ENCODE assay signal across 9 cellular contexts in the genomic region with DNA sequence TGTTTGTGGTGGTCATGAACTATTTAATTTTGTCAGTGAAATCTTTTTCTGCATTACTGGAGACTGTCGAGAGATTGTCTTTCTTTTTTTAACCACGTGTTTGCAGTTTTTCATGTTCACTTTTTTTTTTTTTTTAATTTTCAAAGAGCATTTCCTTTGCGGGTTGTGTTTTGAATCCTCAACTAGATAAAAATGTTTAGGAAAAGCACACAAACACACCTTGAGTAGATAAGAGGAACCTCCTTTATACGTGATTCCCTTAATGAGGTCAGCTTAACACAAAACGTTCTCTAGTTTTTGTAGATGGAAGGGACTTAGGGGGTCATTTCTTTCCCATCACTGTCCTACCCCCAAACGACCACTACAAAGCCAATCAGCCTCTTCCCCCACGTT. TPM values are rescaled to one million over a fixed set of nuclear protein-coding genes. Genes with fewer than 3 reads are reported as not detected.
DNase-seq lines count a peak whose midpoint lies in the region; ATAC-seq, FAIRE-seq and TF ChIP-seq lines count a peak whose summit lies in the region.
"Had no signal": no experiment of that assay in that cellular context is flagged by ENCODE, and none has a peak within 500 bp of the region (broad histone marks: within the 10 kb centered on the region; RNA-seq: fewer than 3 reads in every experiment).

No MANE protein-coding gene starts in this region.

- WGBS in HepG2 (ENCODE audit: low lambda C conversion rate) = 1% methylated on average over 7 of the region's 7 CpGs
- 0 to 1% methylated on average over 7 of the region's 7 CpGs for WGBS in transverse colon (ENCODE audit: low coverage in 1 of 2), 2 donors

- no peaks in the 10 kb centered on the region; a peak in 1 of 5 replicates for H3K27me3 ChIP-seq in HepG2 (ENCODE audit: control insufficient read depth in 1 of 2, insufficient read depth in 2 of 2, low read length in 2 of 2)
- H3K27me3 ChIP-seq in transverse colon = no peaks in the 10 kb centered on the region

- no peak for DNase-seq in activated T-cell treated with anti-CD3 and anti-CD28 coated beads, Interleukin-2, amount 50 U/mL, for 72 hours
- DNase-seq in activated T-cell treated with anti-CD3 and anti-CD28 coated beads, Interleukin-2, amount 50 U/mL, for 48 hours = no peak
- DNase-seq in activated naive CD8-positive, alpha-beta T cell treated with anti-CD3 and anti-CD28 coated beads, Interleukin-2, amount 50 U/mL, for 24 hours = no peak
- DNase-seq in HepG2 (ENCODE audit: low spot score) (no peak), transverse colon (no peak), NCI-H187 (lab: John Stamatoyannopoulos, UW) (no peak), GM19240 (ENCODE audit: insufficient read length, low spot score) (no peak)

- peaks cover 0 to 12% of the 10 kb centered on the region in 2 experiments; a peak in 2 of 5 replicates for H3K36me3 ChIP-seq in HepG2 (replicated peaks in 1 of 2; ENCODE audit: control insufficient read depth in 1 of 2, insufficient read depth in 2 of 2, low read length in 2 of 2)
- no peaks in the 10 kb centered on the region for H3K36me3 ChIP-seq in transverse colon

- H3K79me2 ChIP-seq in HepG2 (ENCODE audit: insufficient read depth, low read length) = peaks cover 70% of the 10 kb centered on the region

- H2AFZ ChIP-seq in HepG2 (ENCODE audit: low read length) = no peak overlapping the region

- peak overlapping the region; percentile 88 for H3K9ac ChIP-seq in HepG2 (ENCODE audit: insufficient read depth, low read depth, low read length)

- intact Hi-C loops in HepG2 (cut with micrococcal nuclease; ENCODE audit: unreplicated experiment) = loop anchor here (2.0 to 10.0 kb wide), 2 partner anchors 25 to 75 kb away; partner anchors contain the start of genes DCLRE1C and MEIG1
- intact Hi-C loops in transverse colon (cut with DNase I; ENCODE audit: low total_unique reads) = no loop called here

- no peak for FAIRE-seq in HepG2 (lab: Jason Lieb, UNC)

- H3K27ac ChIP-seq in HepG2 (ENCODE audit: extremely low read length, insufficient read depth, low read length) (peak overlapping the region; percentile 65), transverse colon (peak overlapping the region in 2 of 4 donors; percentile 97 to 99)

- TF ChIP-seq CTCF in HepG2 (CRISPR knock-in tag; IDR thresholded peaks at IDR 0.05) (no peak), transverse colon (IDR thresholded peaks at IDR 0.05) (no peak)

- H4K20me1 ChIP-seq in HepG2 (ENCODE audit: insufficient read depth, low read length) = no peaks in the 10 kb centered on the region

- H3K27ac Mint-ChIP-seq in activated T-cell treated with anti-CD3 and anti-CD28 coated beads, Interleukin-2, amount 50 U/mL, for 72 hours = peak overlapping the region; percentile 52
- peak overlapping the region; percentile 88 for H3K27ac Mint-ChIP-seq in activated naive CD8-positive, alpha-beta T cell treated with anti-CD3 and anti-CD28 coated beads, Interleukin-2, amount 50 U/mL, for 24 hours

- in situ Hi-C loops in HepG2 (cut with HindIII; ENCODE audit: extremely low pct_ligation_motif_present, low pct_unique_long_range_greater_than_20kb) = no loop called here
- in situ Hi-C loops in transverse colon (cut with MboI; ENCODE audit: low pct_ligation_motif_present in 1 of 4, low pct_unique_long_range_greater_than_20kb in 1 of 4, low sequenced_read_pairs in 3 of 4) = no loop called here

- no peak for TF ChIP-seq RAD21 in HepG2 (CRISPR knock-in tag; IDR thresholded peaks at IDR 0.05)

- TF ChIP-seq EP300 in HepG2 (IDR thresholded peaks at IDR 0.05; ENCODE audit: low read depth in 2 of 2, low read length in 2 of 2) (no peak), HepG2 (CRISPR knock-in tag; IDR thresholded peaks at IDR 0.05; ENCODE audit: borderline replicate concordance) (no peak), transverse colon (IDR thresholded peaks at IDR 0.05; ENCODE audit: low read depth) (no peak)

- no peaks in the 10 kb centered on the region for H3K9me3 ChIP-seq in HepG2 (ENCODE audit: low read length)
- H3K9me3 ChIP-seq in transverse colon = no peaks in the 10 kb centered on the region

- TF ChIP-seq POLR2A in HepG2 (IDR thresholded peaks at IDR 0.05; ENCODE audit: insufficient read depth in 1 of 2, low read depth in 2 of 2, low read length in 2 of 2) = no peak
- TF ChIP-seq POLR2A in transverse colon (IDR thresholded peaks at IDR 0.05) = no peak

- POLR2A ChIA-PET in HepG2 (lab: Yijun Ruan, JAX) = interaction anchor here (0.7 to 3.0 kb wide), 4 partner anchors 37 to 80 kb away, joined by 3 to 54 read pairs (median 12); partner anchors contain the start of genes CDNF, DCLRE1C, HSPA14 and MEIG1

- H3K4me3 Mint-ChIP-seq in activated T-cell treated with anti-CD3 and anti-CD28 coated beads, Interleukin-2, amount 50 U/mL, for 72 hours = peak overlapping the region; percentile 95 to 96
- H3K4me3 Mint-ChIP-seq in activated naive CD8-positive, alpha-beta T cell treated with anti-CD3 and anti-CD28 coated beads, Interleukin-2, amount 50 U/mL, for 24 hours = peak overlapping the region; percentile 94

- H3K4me1 Mint-ChIP-seq in activated T-cell treated with anti-CD3 and anti-CD28 coated beads, Interleukin-2, amount 50 U/mL, for 72 hours (ENCODE audit: low read depth) = peaks cover 48% of the 10 kb centered on the region
- H3K4me1 Mint-ChIP-seq in activated naive CD8-positive, alpha-beta T cell treated with anti-CD3 and anti-CD28 coated beads, Interleukin-2, amount 50 U/mL, for 24 hours = peaks cover 35% of the 10 kb centered on the region

- peaks cover 38% of the 10 kb centered on the region for H3K4me1 ChIP-seq in HepG2 (ENCODE audit: insufficient read depth, low read length)
- H3K4me1 ChIP-seq in transverse colon = peaks cover 6 to 20% (median 10%) of the 10 kb centered on the region in 4 donors

- H3K4me3 ChIP-seq in HepG2 (replicated peaks in 1 of 3; ENCODE audit: insufficient read depth in 1 of 3, low read depth in 2 of 3, low read length in 3 of 3) (peak overlapping the region; percentile 76 to 98 (median 91)), transverse colon (peak overlapping the region in 3 of 4 donors; percentile 70 to 98 (median 73))

- CTCF ChIA-PET in HepG2 (lab: Yijun Ruan, JAX; ENCODE audit: low intra/inter-chr PET ratio, low total read pairs) = no interaction called here

- no TSS peak for BruUV-seq in HepG2 (replicated peaks; lab: Mats Ljungman, UMichigan)

- no peak for ATAC-seq in activated T-cell treated with anti-CD3 and anti-CD28 coated beads, Interleukin-2, amount 50 U/mL, for 72 hours (replicated peaks in 1 of 2)
- no peak for ATAC-seq in activated naive CD8-positive, alpha-beta T cell treated with anti-CD3 and anti-CD28 coated beads, Interleukin-2, amount 50 U/mL, for 24 hours
- no peak for ATAC-seq in HepG2
- no peak for ATAC-seq in HG02885 (IDR thresholded peaks at IDR 0.05; ENCODE audit: poor library complexity, unreplicated experiment)

- H3K9me3 Mint-ChIP-seq in activated T-cell treated with anti-CD3 and anti-CD28 coated beads, Interleukin-2, amount 50 U/mL, for 72 hours = no peaks in the 10 kb centered on the region
- no peaks in the 10 kb centered on the region for H3K9me3 Mint-ChIP-seq in activated naive CD8-positive, alpha-beta T cell treated with anti-CD3 and anti-CD28 coated beads, Interleukin-2, amount 50 U/mL, for 24 hours

- peaks cover 6 to 9% of the 10 kb centered on the region in 2 donors for H3K36me3 Mint-ChIP-seq in activated T-cell treated with anti-CD3 and anti-CD28 coated beads, Interleukin-2, amount 50 U/mL, for 72 hours (ENCODE audit: insufficient read depth in 2 of 2)
- peaks cover 30% of the 10 kb centered on the region for H3K36me3 Mint-ChIP-seq in activated naive CD8-positive, alpha-beta T cell treated with anti-CD3 and anti-CD28 coated beads, Interleukin-2, amount 50 U/mL, for 24 hours (ENCODE audit: low read depth)

- H3K4me2 ChIP-seq in HepG2 (ENCODE audit: low read depth, low read length) = peak overlapping the region; percentile 77

- H3K27me3 Mint-ChIP-seq in activated T-cell treated with anti-CD3 and anti-CD28 coated beads, Interleukin-2, amount 50 U/mL, for 72 hours (ENCODE audit: low read depth) = no peaks in the 10 kb centered on the region
- no peaks in the 10 kb centered on the region for H3K27me3 Mint-ChIP-seq in activated naive CD8-positive, alpha-beta T cell treated with anti-CD3 and anti-CD28 coated beads, Interleukin-2, amount 50 U/mL, for 24 hours

RNA-seq across cellular contexts. Expression of gene SUV39H2, which starts 1.1 kb away (rescaled TPM):
- total RNA-seq in activated T-cell treated with anti-CD3 and anti-CD28 coated beads, Interleukin-2, amount 50 U/mL, for 72 hours = 10 to 100 TPM; 16.9 to 18.5 TPM
- 44.3 and 68.8 TPM in 2 replicates for total RNA-seq in HepG2 (2016; rRNA removed; fragmentation: Illumina TruSeq; extraction: Trizol)
- 20.7 and 23.6 TPM in 2 replicates for total RNA-seq in HepG2 (2016; cell fraction: cytosol; rRNA removed; fragmentation: Illumina TruSeq; extraction: Trizol; ENCODE audit: low read depth)
- total RNA-seq in HepG2 (2016; cell fraction: insoluble cytoplasmic fraction; rRNA removed; fragmentation: Illumina TruSeq; extraction: Trizol) = 42.7 and 64.8 TPM in 2 replicates
- total RNA-seq in HepG2 (2016; cell fraction: membrane; rRNA removed; fragmentation: Illumina TruSeq; extraction: Trizol) = 49.3 and 50.1 TPM in 2 replicates
- total RNA-seq in HepG2 (2016; cell fraction: nucleus; rRNA removed; fragmentation: Illumina TruSeq; extraction: Trizol) = 30.7 and 31.3 TPM in 2 replicates
- polyA plus RNA-seq in HepG2 (2011; rRNA removed) = 5.9 and 9.0 TPM in 2 replicates
- 3.1 and 5.2 TPM in 2 replicates for polyA plus RNA-seq in HepG2 (2011; cell fraction: cytosol; rRNA removed)
- polyA plus RNA-seq in HepG2 (2011; cell fraction: nucleus; rRNA removed) = 4.5 and 5.0 TPM in 2 replicates
- 12.7 and 17.6 TPM in 2 replicates for polyA plus RNA-seq in HepG2 (2012)
- polyA plus RNA-seq in HepG2 (2016; cell fraction: cytosol; fragmentation: Illumina TruSeq; extraction: Trizol; ENCODE audit: low read depth) = 13.6 and 17.0 TPM in 2 replicates
- 54.6 and 59.6 TPM in 2 replicates for polyA plus RNA-seq in HepG2 (2016; cell fraction: insoluble cytoplasmic fraction; fragmentation: Illumina TruSeq; extraction: Trizol; ENCODE audit: low read depth)
- 29.4 and 34.4 TPM in 2 replicates for polyA plus RNA-seq in HepG2 (2016; cell fraction: membrane; fragmentation: Illumina TruSeq; extraction: Trizol; ENCODE audit: low read depth)
- 25.2 and 27.2 TPM in 2 replicates for polyA plus RNA-seq in HepG2 (2016; cell fraction: nucleus; fragmentation: Illumina TruSeq; extraction: Trizol; ENCODE audit: insufficient read depth, low read depth)
- polyA minus RNA-seq in HepG2 (2011; rRNA and poly(A)+ RNA removed; ENCODE audit: low replicate concordance) = 14.8 and 22.1 TPM in 2 replicates
- 12.4 and 12.8 TPM in 2 replicates for polyA minus RNA-seq in HepG2 (2011; cell fraction: cytosol; rRNA and poly(A)+ RNA removed)
- polyA minus RNA-seq in HepG2 (2011; cell fraction: nucleus; rRNA and poly(A)+ RNA removed) = 27.1 and 31.3 TPM in 2 replicates
- total RNA-seq in transverse colon = 1 to 10 TPM in 3 of 4 donors, under 1 TPM in 1; 0.60 to 4.6 (median 3.0) TPM

RNA-seq across cellular contexts. Expression of gene HSPA14, which starts 41.7 kb away (rescaled TPM):
- total RNA-seq in activated T-cell treated with anti-CD3 and anti-CD28 coated beads, Interleukin-2, amount 50 U/mL, for 72 hours = 10 to 100 TPM; 22.3 to 32.0 TPM
- 29.8 and 42.9 TPM in 2 replicates for total RNA-seq in HepG2 (2016; rRNA removed; fragmentation: Illumina TruSeq; extraction: Trizol)
- 6.3 and 7.7 TPM in 2 replicates for total RNA-seq in HepG2 (2016; cell fraction: cytosol; rRNA removed; fragmentation: Illumina TruSeq; extraction: Trizol; ENCODE audit: low read depth)
- 29.1 and 44.5 TPM in 2 replicates for total RNA-seq in HepG2 (2016; cell fraction: insoluble cytoplasmic fraction; rRNA removed; fragmentation: Illumina TruSeq; extraction: Trizol)
- 14.3 TPM in 2 replicates for total RNA-seq in HepG2 (2016; cell fraction: membrane; rRNA removed; fragmentation: Illumina TruSeq; extraction: Trizol)
- 14.4 and 15.2 TPM in 2 replicates for total RNA-seq in HepG2 (2016; cell fraction: nucleus; rRNA removed; fragmentation: Illumina TruSeq; extraction: Trizol)
- polyA plus RNA-seq in HepG2 (2011; rRNA removed) = 6.7 and 10.7 TPM in 2 replicates
- 4.2 and 4.8 TPM in 2 replicates for polyA plus RNA-seq in HepG2 (2011; cell fraction: cytosol; rRNA removed)
- polyA plus RNA-seq in HepG2 (2011; cell fraction: nucleus; rRNA removed) = 5.3 and 6.5 TPM in 2 replicates
- polyA plus RNA-seq in HepG2 (2012) = 6.8 and 7.8 TPM in 2 replicates
- 4.1 and 4.4 TPM in 2 replicates for polyA plus RNA-seq in HepG2 (2016; cell fraction: cytosol; fragmentation: Illumina TruSeq; extraction: Trizol; ENCODE audit: low read depth)
- 34.0 and 35.5 TPM in 2 replicates for polyA plus RNA-seq in HepG2 (2016; cell fraction: insoluble cytoplasmic fraction; fragmentation: Illumina TruSeq; extraction: Trizol; ENCODE audit: low read depth)
- 6.9 and 7.7 TPM in 2 replicates for polyA plus RNA-seq in HepG2 (2016; cell fraction: membrane; fragmentation: Illumina TruSeq; extraction: Trizol; ENCODE audit: low read depth)
- 19.9 and 23.1 TPM in 2 replicates for polyA plus RNA-seq in HepG2 (2016; cell fraction: nucleus; fragmentation: Illumina TruSeq; extraction: Trizol; ENCODE audit: insufficient read depth, low read depth)
- 1.3 and 3.7 TPM in 2 replicates for polyA minus RNA-seq in HepG2 (2011; rRNA and poly(A)+ RNA removed; ENCODE audit: low replicate concordance)
- 2.6 and 3.1 TPM in 2 replicates for polyA minus RNA-seq in HepG2 (2011; cell fraction: cytosol; rRNA and poly(A)+ RNA removed)
- 10.1 and 10.6 TPM in 2 replicates for polyA minus RNA-seq in HepG2 (2011; cell fraction: nucleus; rRNA and poly(A)+ RNA removed)
- total RNA-seq in transverse colon = 10 to 100 TPM in 2 of 4 donors, 1 to 10 TPM in 2; 6.7 to 15.4 (median 8.7) TPM

RNA-seq across cellular contexts. Expression of gene MSANTD7, which starts 41.7 kb away (rescaled TPM):
- total RNA-seq in activated T-cell treated with anti-CD3 and anti-CD28 coated beads, Interleukin-2, amount 50 U/mL, for 72 hours = 10 to 100 TPM; 19.8 to 26.3 TPM
- total RNA-seq in HepG2 (2016; rRNA removed; fragmentation: Illumina TruSeq; extraction: Trizol) (16.7 and 22.8 TPM in 2 replicates), transverse colon (10 to 100 TPM; 11.5 to 19.8 (median 14.0) TPM)
- 2.6 and 2.8 TPM in 2 replicates for total RNA-seq in HepG2 (2016; cell fraction: cytosol; rRNA removed; fragmentation: Illumina TruSeq; extraction: Trizol; ENCODE audit: low read depth)
- 17.3 and 21.2 TPM in 2 replicates for total RNA-seq in HepG2 (2016; cell fraction: insoluble cytoplasmic fraction; rRNA removed; fragmentation: Illumina TruSeq; extraction: Trizol)
- 12.6 and 15.8 TPM in 2 replicates for total RNA-seq in HepG2 (2016; cell fraction: membrane; rRNA removed; fragmentation: Illumina TruSeq; extraction: Trizol)
- total RNA-seq in HepG2 (2016; cell fraction: nucleus; rRNA removed; fragmentation: Illumina TruSeq; extraction: Trizol) = 11.5 and 14.9 TPM in 2 replicates
- polyA plus RNA-seq in HepG2 (2011; rRNA removed) = 3.3 and 3.7 TPM in 2 replicates
- polyA plus RNA-seq in HepG2 (2011; cell fraction: cytosol; rRNA removed) = 2.3 and 2.5 TPM in 2 replicates
- 3.1 and 3.3 TPM in 2 replicates for polyA plus RNA-seq in HepG2 (2011; cell fraction: nucleus; rRNA removed)
- 5.0 and 5.4 TPM in 2 replicates for polyA plus RNA-seq in HepG2 (2012)
- polyA plus RNA-seq in HepG2 (2016; cell fraction: cytosol; fragmentation: Illumina TruSeq; extraction: Trizol; ENCODE audit: low read depth) = 1.9 and 2.6 TPM in 2 replicates
- polyA plus RNA-seq in HepG2 (2016; cell fraction: insoluble cytoplasmic fraction; fragmentation: Illumina TruSeq; extraction: Trizol; ENCODE audit: low read depth) = 13.5 and 15.6 TPM in 2 replicates
- 5.8 and 7.4 TPM in 2 replicates for polyA plus RNA-seq in HepG2 (2016; cell fraction: membrane; fragmentation: Illumina TruSeq; extraction: Trizol; ENCODE audit: low read depth)
- 14.2 and 14.9 TPM in 2 replicates for polyA plus RNA-seq in HepG2 (2016; cell fraction: nucleus; fragmentation: Illumina TruSeq; extraction: Trizol; ENCODE audit: insufficient read depth, low read depth)
- 13.9 and 22.5 TPM in 2 replicates for polyA minus RNA-seq in HepG2 (2011; rRNA and poly(A)+ RNA removed; ENCODE audit: low replicate concordance)
- polyA minus RNA-seq in HepG2 (2011; cell fraction: cytosol; rRNA and poly(A)+ RNA removed) = 5.7 and 6.6 TPM in 2 replicates
- 13.1 and 14.9 TPM in 2 replicates for polyA minus RNA-seq in HepG2 (2011; cell fraction: nucleus; rRNA and poly(A)+ RNA removed)

RNA-seq across cellular contexts. Expression of gene CDNF, which starts 42.0 kb away (rescaled TPM):
- total RNA-seq in activated T-cell treated with anti-CD3 and anti-CD28 coated beads, Interleukin-2, amount 50 U/mL, for 72 hours = 1 to 10 TPM; 2.9 to 3.2 TPM
- total RNA-seq in HepG2 (2016; rRNA removed; fragmentation: Illumina TruSeq; extraction: Trizol) (0.33 and 0.38 TPM in 2 replicates), transverse colon (1 to 10 TPM in 2 of 4 donors, not detected in 2; 2.2 to 2.5 TPM)
- total RNA-seq in HepG2 (2016; cell fraction: cytosol; rRNA removed; fragmentation: Illumina TruSeq; extraction: Trizol; ENCODE audit: low read depth) = not detected in 2 replicates
- 0.18 and 0.22 TPM in 2 replicates for total RNA-seq in HepG2 (2016; cell fraction: insoluble cytoplasmic fraction; rRNA removed; fragmentation: Illumina TruSeq; extraction: Trizol)
- 0.24 and 0.31 TPM in 2 replicates for total RNA-seq in HepG2 (2016; cell fraction: membrane; rRNA removed; fragmentation: Illumina TruSeq; extraction: Trizol)
- 0.50 and 0.99 TPM in 2 replicates for total RNA-seq in HepG2 (2016; cell fraction: nucleus; rRNA removed; fragmentation: Illumina TruSeq; extraction: Trizol)
- polyA plus RNA-seq in HepG2 (2011; rRNA removed) = 0.29 and 0.40 TPM in 2 replicates
- 0.28 and 0.30 TPM in 2 replicates for polyA plus RNA-seq in HepG2 (2011; cell fraction: cytosol; rRNA removed)
- 0.90 TPM in 1 of 2 replicates, not detected in the other for polyA plus RNA-seq in HepG2 (2011; cell fraction: nucleus; rRNA removed)
- 0.37 and 0.55 TPM in 2 replicates for polyA plus RNA-seq in HepG2 (2012)
- polyA plus RNA-seq in HepG2 (2016; cell fraction: cytosol; fragmentation: Illumina TruSeq; extraction: Trizol; ENCODE audit: low read depth) = 0.11 and 0.36 TPM in 2 replicates
- polyA plus RNA-seq in HepG2 (2016; cell fraction: insoluble cytoplasmic fraction; fragmentation: Illumina TruSeq; extraction: Trizol; ENCODE audit: low read depth) = 0.22 TPM in 1 of 2 replicates, not detected in the other
- 0.23 and 0.35 TPM in 2 replicates for polyA plus RNA-seq in HepG2 (2016; cell fraction: membrane; fragmentation: Illumina TruSeq; extraction: Trizol; ENCODE audit: low read depth)
- 0.96 and 1.9 TPM in 2 replicates for polyA plus RNA-seq in HepG2 (2016; cell fraction: nucleus; fragmentation: Illumina TruSeq; extraction: Trizol; ENCODE audit: insufficient read depth, low read depth)
- not detected in 2 replicates for polyA minus RNA-seq in HepG2 (2011; rRNA and poly(A)+ RNA removed; ENCODE audit: low replicate concordance)
- polyA minus RNA-seq in HepG2 (2011; cell fraction: cytosol; rRNA and poly(A)+ RNA removed) = 0.59 TPM in 1 of 2 replicates, not detected in the other
- polyA minus RNA-seq in HepG2 (2011; cell fraction: nucleus; rRNA and poly(A)+ RNA removed) = 0.64 and 1.4 TPM in 2 replicates
- total RNA-seq: Daoy had no signal
